Comparison of ENCODE assay signal across 1 cellular context in the genomic region with DNA sequence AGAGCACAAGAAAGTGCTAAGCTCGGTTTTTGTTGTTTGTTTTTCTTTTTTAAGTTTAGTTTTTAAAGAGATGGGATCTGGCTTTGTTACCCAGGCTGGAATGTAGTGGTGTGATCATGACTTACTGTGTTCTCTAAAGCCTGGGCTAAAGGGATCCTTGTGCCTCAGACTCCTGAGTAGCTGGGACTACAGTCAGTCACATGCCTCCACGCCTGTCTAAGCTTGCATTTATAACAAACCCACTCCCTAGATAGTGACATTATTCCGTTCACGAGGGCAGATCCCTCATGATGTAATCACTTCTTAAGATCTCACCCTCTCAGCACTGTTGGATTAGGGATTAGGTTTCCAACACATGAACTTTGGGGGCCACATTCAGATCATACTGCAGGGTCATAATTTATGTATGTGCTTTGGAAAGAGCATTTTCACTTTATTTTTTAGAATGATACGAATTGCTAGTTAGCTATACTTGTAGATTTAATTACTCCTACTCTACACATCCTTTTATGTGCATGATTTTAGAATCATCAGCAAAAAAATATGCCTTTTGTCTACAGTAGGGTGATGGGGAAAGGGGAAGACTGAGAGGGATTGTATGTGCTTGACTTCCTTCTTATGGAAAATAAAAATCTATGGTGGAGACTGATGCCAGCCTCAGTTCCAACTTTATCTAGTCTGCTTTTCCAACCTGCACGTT.
TF ChIP-seq lines count a peak whose summit lies in the region.

No MANE protein-coding gene starts in this region.

TF ChIP-seq in IMR-90, 13 proteins besides CTCF, POLR2A, EP300 and RAD21:
- TF ChIP-seq MXI1 (IDR thresholded peaks at IDR 0.05; ENCODE audit: borderline replicate concordance, low read depth, low read length) (no peak), MAFK (IDR thresholded peaks at IDR 0.05; ENCODE audit: low read depth, low read length) (no peak), MAZ (IDR thresholded peaks at IDR 0.05; ENCODE audit: borderline replicate concordance, low read depth, low read length) (no peak), FOS (IDR thresholded peaks at IDR 0.05; ENCODE audit: low read depth, low read length) (no peak), RCOR1 (IDR thresholded peaks at IDR 0.05; ENCODE audit: insufficient replicate concordance, low read length) (no peak)
- TF ChIP-seq, protein P1, sequence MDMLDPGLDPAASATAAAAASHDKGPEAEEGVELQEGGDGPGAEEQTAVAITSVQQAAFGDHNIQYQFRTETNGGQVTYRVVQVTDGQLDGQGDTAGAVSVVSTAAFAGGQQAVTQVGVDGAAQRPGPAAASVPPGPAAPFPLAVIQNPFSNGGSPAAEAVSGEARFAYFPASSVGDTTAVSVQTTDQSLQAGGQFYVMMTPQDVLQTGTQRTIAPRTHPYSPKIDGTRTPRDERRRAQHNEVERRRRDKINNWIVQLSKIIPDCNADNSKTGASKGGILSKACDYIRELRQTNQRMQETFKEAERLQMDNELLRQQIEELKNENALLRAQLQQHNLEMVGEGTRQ (IDR thresholded peaks at IDR 0.05; ENCODE audit: low read depth, low read length), result no peak; the same call in 1 of the 2 replicates
TF ChIP-seq in IMR-90: peak in this region for 0.
